Comparison of ENCODE assay signal across 14 cellular contexts in the genomic region with DNA sequence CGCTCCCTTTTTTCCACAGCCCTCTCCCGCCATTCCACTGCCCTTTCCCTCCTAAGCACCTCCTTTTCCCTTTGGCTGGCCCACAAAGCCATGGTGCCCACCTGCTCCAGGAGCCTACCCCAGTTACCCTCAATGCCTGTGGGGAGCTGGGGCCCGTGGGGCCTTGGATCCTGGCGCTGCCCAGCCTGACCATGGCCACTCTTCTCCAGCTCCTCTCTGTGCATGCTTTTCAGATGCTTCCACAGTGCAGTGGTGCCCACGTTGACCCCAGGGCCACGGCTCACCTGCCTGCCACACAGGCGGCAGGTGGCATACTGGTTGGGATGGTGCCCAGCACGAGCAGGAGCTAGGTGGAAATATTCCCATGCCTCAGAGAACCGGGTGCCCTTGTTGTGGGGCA. TPM values are rescaled to one million over a fixed set of nuclear protein-coding genes. Genes with fewer than 3 reads are reported as not detected.
DNase-seq lines count a peak whose midpoint lies in the region; ATAC-seq and TF ChIP-seq lines count a peak whose summit lies in the region.
"Had no signal": no experiment of that assay in that cellular context is flagged by ENCODE, and none has a peak within 500 bp of the region (broad histone marks: within the 10 kb centered on the region; RNA-seq: fewer than 3 reads in every experiment).

No MANE protein-coding gene starts in this region.

- H3K79me2 ChIP-seq in SK-N-SH (ENCODE audit: insufficient read depth) = no peaks in the 10 kb centered on the region

- no peak overlapping the region for H3K4me3 ChIP-seq in IMR-90 (ENCODE audit: insufficient read depth, low read depth, low read length)
- no peak overlapping the region for H3K4me3 ChIP-seq in SK-N-SH (ENCODE audit: low read depth in 2 of 2, low read length in 1 of 2)
- H3K4me3 ChIP-seq: BLaER1, Peyer's patch had no signal

- H3K27ac ChIP-seq in IMR-90 (ENCODE audit: insufficient read depth, low read length) (peak overlapping the region; percentile 24), epithelial cell of prostate (peak overlapping the region; percentile 97), SK-N-SH (ENCODE audit: low read depth in 2 of 2, low read length in 1 of 2) (peak overlapping the region in 1 of 2 experiments; percentile 68; a peak in 2 of 4 replicates)
- H3K27ac ChIP-seq: BLaER1, Peyer's patch had no signal

- peak overlapping the region; percentile 99 for H2BK20ac ChIP-seq in IMR-90 (ENCODE audit: low read depth, low read length)

- peaks cover 31% of the 10 kb centered on the region for H3F3A ChIP-seq in SK-N-SH (replicated peaks; ENCODE audit: insufficient read depth)

- peak overlapping the region; percentile 99 for H2BK120ac ChIP-seq in IMR-90 (ENCODE audit: low read depth, low read length)

- TF ChIP-seq CTCF in IMR-90 (conservative IDR thresholded peaks at IDR 0.05; ENCODE audit: low read depth, low read length) (no peak), type B pancreatic cell (conservative IDR thresholded peaks at IDR 0.05) (no peak), SK-N-SH (IDR thresholded peaks at IDR 0.05) (no peak)

- no peaks in the 10 kb centered on the region for H3K9me3 Mint-ChIP-seq in activated naive CD4-positive, alpha-beta T cell treated with anti-CD3 and anti-CD28 coated beads for 36 hours
- peaks cover 5% of the 10 kb centered on the region for H3K9me3 Mint-ChIP-seq in type B pancreatic cell

- no peak for ATAC-seq in IMR-90 (ENCODE audit: low read depth)

- peak overlapping the region; percentile 82 for H3K23ac ChIP-seq in IMR-90 (ENCODE audit: low read depth, low read length)

- peaks cover 30% of the 10 kb centered on the region for H3K9me1 ChIP-seq in IMR-90 (ENCODE audit: insufficient read depth, low read length)

- peak overlapping the region; percentile 39 for H2AFZ ChIP-seq in IMR-90 (replicated peaks; ENCODE audit: low read length, poor library complexity)
- H2AFZ ChIP-seq in SK-N-SH (ENCODE audit: low read depth) = no peak overlapping the region

- POLR2A ChIA-PET in IMR-90 (lab: Charles Lee; ENCODE audit: unreplicated experiment) = no interaction called here
- POLR2A ChIA-PET in SK-N-SH (lab: Yijun Ruan, JAX) = no interaction called here

- in situ Hi-C loops in IMR-90 (cut with MboI; ENCODE audit: low sequenced_read_pairs) = loop anchor here (25.0 kb wide), 2 partner anchors 269 to 369 kb away; a partner anchor contains a TSS

- CTCF ChIA-PET in activated naive CD4-positive, alpha-beta T cell treated with anti-CD3 and anti-CD28 coated beads for 36 hours (lab: Charles Lee) = interaction anchor here (1.0 to 11.4 kb wide), 9 partner anchors 11 to 77 kb away, joined by 3 to 88 read pairs (median 4); no protein-coding TSS in a partner anchor
- CTCF ChIA-PET in IMR-90 (lab: Yijun Ruan, JAX) (interaction anchor here (1.7 kb wide), 1 partner anchor 11 kb away, joined by 4 read pairs; no protein-coding TSS in a partner anchor), SK-N-SH (lab: Yijun Ruan, JAX) (interaction anchor here (0.9 to 1.5 kb wide), 2 partner anchors 16 to 122 kb away, joined by 3 to 5 read pairs; no protein-coding TSS in a partner anchor)

- H3K9ac ChIP-seq in IMR-90 (ENCODE audit: low read depth, low read length) (no peak overlapping the region), SK-N-SH (no peak overlapping the region)
- H3K9ac ChIP-seq: BLaER1 had no signal

- dilution Hi-C loops in IMR-90 (cut with HindIII; ENCODE audit: low sequenced_read_pairs, unreplicated experiment) = no loop called here

- peak overlapping the region; percentile 97 for H4K91ac ChIP-seq in IMR-90 (ENCODE audit: insufficient read depth, low read depth, low read length)

- H3K4me3 Mint-ChIP-seq in activated naive CD4-positive, alpha-beta T cell treated with anti-CD3 and anti-CD28 coated beads for 36 hours = peak overlapping the region; percentile 94
- H3K4me3 Mint-ChIP-seq in type B pancreatic cell = no peak overlapping the region

- peak overlapping the region; percentile 93 for H3K4ac ChIP-seq in IMR-90 (ENCODE audit: low read depth, low read length)

- DNase-seq in activated naive CD4-positive, alpha-beta T cell treated with anti-CD3 and anti-CD28 coated beads for 36 hours = no peak
- no peak for DNase-seq in activated naive CD4-positive, alpha-beta T cell (lab: John Stamatoyannopoulos, UW)
- DNase-seq in IMR-90 (no peak), epithelial cell of prostate (ENCODE audit: low read depth, low spot score) (no peak), type B pancreatic cell (ENCODE audit: extremely low spot score, unreplicated experiment) (no peak), DMS114 treated with DMSO at 0.1 percent for 48 hours (lab: John Stamatoyannopoulos, UW; ENCODE audit: unreplicated experiment) (no peak), NCI-H1092 treated with DMSO at 0.1 percent for 48 hours (lab: John Stamatoyannopoulos, UW) (no peak), SK-N-SH (no peak)
- DNase-seq: KG1 had no signal

- H3K36me3 Mint-ChIP-seq in activated naive CD4-positive, alpha-beta T cell treated with anti-CD3 and anti-CD28 coated beads for 36 hours (ENCODE audit: low read depth) = peaks cover 75% of the 10 kb centered on the region
- no peaks in the 10 kb centered on the region for H3K36me3 Mint-ChIP-seq in type B pancreatic cell

- peak overlapping the region; percentile 97 for H2BK5ac ChIP-seq in IMR-90 (ENCODE audit: low read depth, low read length, poor library complexity, severe bottlenecking)

- no peaks in the 10 kb centered on the region for H3K9me2 ChIP-seq in SK-N-SH

- no peak for TF ChIP-seq EP300 in SK-N-SH (IDR thresholded peaks at IDR 0.05; ENCODE audit: borderline replicate concordance in 1 of 2, low read depth in 1 of 2, low read length in 1 of 2)

- H3K4me1 Mint-ChIP-seq in activated naive CD4-positive, alpha-beta T cell treated with anti-CD3 and anti-CD28 coated beads for 36 hours (ENCODE audit: low read depth) = peaks cover 55% of the 10 kb centered on the region
- H3K4me1 Mint-ChIP-seq in type B pancreatic cell (ENCODE audit: unreplicated experiment) = no peaks in the 10 kb centered on the region

- H3K36me3 ChIP-seq in IMR-90 (ENCODE audit: control insufficient read depth, insufficient read depth, low read length) = no peaks in the 10 kb centered on the region
- no peaks in the 10 kb centered on the region for H3K36me3 ChIP-seq in SK-N-SH (replicated peaks in 1 of 2; ENCODE audit: control insufficient read depth in 1 of 2, insufficient read depth in 2 of 2, low read length in 1 of 2)
- H3K36me3 ChIP-seq: Peyer's patch had no signal

- H3K9me3 ChIP-seq in IMR-90 (ENCODE audit: control insufficient read depth, insufficient read depth, low read length) (no peaks in the 10 kb centered on the region), SK-N-SH (no peaks in the 10 kb centered on the region)
- H3K9me3 ChIP-seq: BLaER1, Peyer's patch had no signal

- peak overlapping the region; percentile 91 for H3K14ac ChIP-seq in IMR-90 (replicated peaks; ENCODE audit: low read depth, low read length)

- H3K4me2 ChIP-seq in IMR-90 (ENCODE audit: low read depth, low read length) = no peak overlapping the region
- no peak overlapping the region for H3K4me2 ChIP-seq in SK-N-SH
- H3K4me2 ChIP-seq: BLaER1 had no signal

- H3K27me3 ChIP-seq in IMR-90 (ENCODE audit: control insufficient read depth, insufficient read depth, low read length) = no peaks in the 10 kb centered on the region
- H3K27me3 ChIP-seq in SK-N-SH (ENCODE audit: insufficient read depth) = no peaks in the 10 kb centered on the region
- H3K27me3 ChIP-seq: BLaER1, Peyer's patch had no signal

- H3K4me1 ChIP-seq in IMR-90 (ENCODE audit: control insufficient read depth, insufficient read depth, low read length) (peaks cover 24% of the 10 kb centered on the region), SK-N-SH (ENCODE audit: control insufficient read depth in 1 of 2, insufficient read depth in 2 of 2, low read depth in 1 of 2, low read length in 1 of 2) (peaks cover 2 to 60% of the 10 kb centered on the region in 2 experiments; a peak in 3 of 4 replicates)
- H3K4me1 ChIP-seq: BLaER1, Peyer's patch had no signal

- H2AK9ac ChIP-seq in IMR-90 (replicated peaks; ENCODE audit: low read depth, low read length, poor library complexity) = peak overlapping the region; percentile 94

- H2BK15ac ChIP-seq in IMR-90 (ENCODE audit: low read depth, low read length) = peak overlapping the region; percentile 96

- no TSS peak for BruUV-seq in IMR-90 (replicated peaks; lab: Mats Ljungman, UMichigan)

- H3K27ac Mint-ChIP-seq in activated naive CD4-positive, alpha-beta T cell treated with anti-CD3 and anti-CD28 coated beads for 36 hours = peak overlapping the region; percentile 98
- peak overlapping the region; percentile 69 for H3K27ac Mint-ChIP-seq in type B pancreatic cell

- peaks cover 0 to 11% of the 10 kb centered on the region in 2 experiments; a peak in 2 of 4 replicates for H3K79me1 ChIP-seq in IMR-90 (ENCODE audit: low read depth in 1 of 2, low read length in 2 of 2)

- TF ChIP-seq RAD21 in IMR-90 (IDR thresholded peaks at IDR 0.05; ENCODE audit: low read length) (no peak), SK-N-SH (IDR thresholded peaks at IDR 0.05; ENCODE audit: low read length) (no peak)

- no peak for TF ChIP-seq POLR2A in IMR-90 (IDR thresholded peaks at IDR 0.05; ENCODE audit: low read depth, low read length)

- peak overlapping the region; percentile 58 to 87 for H4K8ac ChIP-seq in IMR-90 (ENCODE audit: low read depth in 2 of 2, low read length in 2 of 2)

- peak overlapping the region; percentile 69 for H3K18ac ChIP-seq in IMR-90 (ENCODE audit: low read depth, low read length)

- intact Hi-C loops in activated naive CD4-positive, alpha-beta T cell treated with anti-CD3 and anti-CD28 coated beads for 36 hours (cut with micrococcal nuclease) = loop anchor here (1.0 kb wide), 1 partner anchor 11 kb away; no protein-coding TSS in a partner anchor
- intact Hi-C loops in IMR-90 (cut with micrococcal nuclease) = no loop called here

- peak overlapping the region; percentile 94 for H2AK5ac ChIP-seq in IMR-90 (ENCODE audit: low read depth, low read length)

- 89% methylated on average over 4 of the region's 9 CpGs; no CpG with 5 or more reads in 1 of the 2 experiments for WGBS in IMR-90 (ENCODE audit: extremely low coverage in 2 of 2, insufficient read length in 1 of 2), 2 experiments
- WGBS in SK-N-SH (ENCODE audit: low lambda C conversion rate) = 91% methylated on average over 9 of the region's 9 CpGs

- H3K56ac ChIP-seq in IMR-90 (ENCODE audit: extremely low read depth, insufficient read depth, low read length) = peak overlapping the region; percentile 72; the same call in 1 of the 2 replicates

- H4K20me1 ChIP-seq in IMR-90 (ENCODE audit: insufficient read depth, low read length) = no peaks in the 10 kb centered on the region
- no peaks in the 10 kb centered on the region for H4K20me1 ChIP-seq in SK-N-SH (ENCODE audit: insufficient read depth)
- H4K20me1 ChIP-seq: BLaER1 had no signal

- H4K5ac ChIP-seq in IMR-90 (ENCODE audit: low read depth, low read length) = peak overlapping the region; percentile 56

- no peaks in the 10 kb centered on the region for H3K27me3 Mint-ChIP-seq in activated naive CD4-positive, alpha-beta T cell treated with anti-CD3 and anti-CD28 coated beads for 36 hours (ENCODE audit: low read depth)
- H3K27me3 Mint-ChIP-seq in type B pancreatic cell = no peaks in the 10 kb centered on the region

RNA-seq across cellular contexts. Expression of a gene that starts 1.5 kb away (rescaled TPM):
- 100 to 1,000 TPM; 394 to 397 TPM for total RNA-seq in activated naive CD4-positive, alpha-beta T cell treated with anti-CD3 and anti-CD28 coated beads for 36 hours
- total RNA-seq in IMR-90 (2012; rRNA removed) (0.72 and 1.1 TPM in 2 replicates), type B pancreatic cell (ENCODE audit: low replicate concordance) (2.2 and 3.3 TPM in 2 replicates)
- polyA plus RNA-seq in IMR-90 (2012; rRNA removed) (0.36 and 0.51 TPM in 2 replicates), SK-N-SH (2012; rRNA removed) (0.76 and 1.3 TPM in 2 replicates)
- polyA plus RNA-seq in IMR-90 (2012; cell fraction: cytosol; rRNA removed) = 0.15 and 0.34 TPM in 2 replicates
- polyA plus RNA-seq in IMR-90 (2012; cell fraction: nucleus; rRNA removed; ENCODE audit: low replicate concordance) = 0.10 and 0.21 TPM in 2 replicates
- 1.3 and 1.4 TPM in 2 replicates for polyA plus RNA-seq in SK-N-SH (2012; cell fraction: cytosol; rRNA removed)
- polyA plus RNA-seq in SK-N-SH (2012; cell fraction: nucleus; rRNA removed) = 0.47 and 0.83 TPM in 2 replicates
- total RNA-seq: chondrocyte, H4, Peyer's patch, skeletal muscle tissue had no signal

RNA-seq across cellular contexts. Expression of a gene that starts 51.7 kb away (rescaled TPM):
- total RNA-seq in activated naive CD4-positive, alpha-beta T cell treated with anti-CD3 and anti-CD28 coated beads for 36 hours = 10 to 100 TPM; 52.7 to 61.8 TPM
- 0.18 and 0.28 TPM in 2 replicates for total RNA-seq in IMR-90 (2012; rRNA removed)
- 0.05 and 0.06 TPM in 2 replicates for polyA plus RNA-seq in IMR-90 (2012; rRNA removed)
- polyA plus RNA-seq in IMR-90 (2012; cell fraction: cytosol; rRNA removed) = 0.04 and 0.05 TPM in 2 replicates
- 0.21 TPM in 1 of 2 replicates, not detected in the other for polyA plus RNA-seq in IMR-90 (2012; cell fraction: nucleus; rRNA removed; ENCODE audit: low replicate concordance)
- total RNA-seq in type B pancreatic cell (ENCODE audit: low replicate concordance) = not detected in 2 replicates
- 0.02 and 0.06 TPM in 2 replicates for polyA plus RNA-seq in SK-N-SH (2012; rRNA removed)
- 0.03 and 0.05 TPM in 2 replicates for polyA plus RNA-seq in SK-N-SH (2012; cell fraction: cytosol; rRNA removed)
- 0.01 TPM in 1 of 2 replicates, not detected in the other for polyA plus RNA-seq in SK-N-SH (2012; cell fraction: nucleus; rRNA removed)

Comparison
In these comparisons a context has a peak if more than half of its experiments do, and no peak if none do; other contexts are left out.
1. RNA of a gene that starts 1.5 kb away (total RNA-seq): 394 to 397 TPM in activated naive CD4-positive, alpha-beta T cell treated with anti-CD3 and anti-CD28 coated beads for 36 hours; 2.2 to 3.3 TPM in type B pancreatic cell and 0.72 to 1.1 TPM in IMR-90; every median in the first group is over 10 times any median in the second.
2. RNA of a gene that starts 51.7 kb away (total RNA-seq): 52.7 to 61.8 TPM in activated naive CD4-positive, alpha-beta T cell treated with anti-CD3 and anti-CD28 coated beads for 36 hours; 0.18 to 0.28 TPM in IMR-90 and not detected in type B pancreatic cell; every median in the first group is over 10 times any median in the second.